ENCODE assay signal across 11 cellular contexts in genomic region chr18:31680836-31681568, GRCh38. TPM values are rescaled to one million over a fixed set of nuclear protein-coding genes. Genes with fewer than 3 reads are reported as not detected.
A peak's percentile ranks its signal among the peaks of the same experiment; 100 is the strongest.
DNase-seq lines count a peak whose midpoint lies in the region; ATAC-seq, FAIRE-seq and TF ChIP-seq lines count a peak whose summit lies in the region.
"Had no signal": no experiment of that assay in that cellular context is flagged by ENCODE, and none has a peak within 500 bp of the region (broad histone marks: within the 10 kb centered on the region; RNA-seq: fewer than 3 reads in every experiment).

No MANE protein-coding gene starts in this region.

- intact Hi-C loops in PC-3 (cut with micrococcal nuclease) (loop anchor here (5.0 kb wide), 1 partner anchor 34 kb away; no protein-coding TSS in a partner anchor), psoas muscle (cut with DNase I) (no loop called here)

- H3K36me3 ChIP-seq in PC-3 (ENCODE audit: low read depth, low read length) (no peaks in the 10 kb centered on the region), iPS-20b (ENCODE audit: insufficient read depth, low read depth, low read length) (no peaks in the 10 kb centered on the region), psoas muscle (ENCODE audit: insufficient read depth in 1 of 2, low read depth in 1 of 2) (no peaks in the 10 kb centered on the region)
- H3K36me3 ChIP-seq: gastrocnemius medialis, right atrium auricular region had no signal

- ATAC-seq in PC-3 (peak; percentile 25; the same call in 1 of the 2 replicates), HG02798 (IDR thresholded peaks at IDR 0.05; ENCODE audit: poor library complexity, unreplicated experiment) (no peak), psoas muscle (no peak), GM21423 (IDR thresholded peaks at IDR 0.05; ENCODE audit: unreplicated experiment) (no peak)
- ATAC-seq: gastrocnemius medialis had no signal

- no peaks in the 10 kb centered on the region for H3F3A ChIP-seq in PC-3 (ENCODE audit: low read length, unreplicated experiment)

- CTCF ChIA-PET in PC-3 (lab: Charles Lee), result no interaction called here

- no peak overlapping the region for H3K4me3 ChIP-seq in PC-3 (ENCODE audit: low read length)
- peak overlapping the region; percentile 16; the same call in 1 of the 2 replicates for H3K4me3 ChIP-seq in iPS-20b (ENCODE audit: low read length)
- H3K4me3 ChIP-seq in psoas muscle, result no peak overlapping the region
- H3K4me3 ChIP-seq: gastrocnemius medialis, right atrium auricular region had no signal

- H3K9ac ChIP-seq in PC-3 (ENCODE audit: low read length) (no peak overlapping the region; the same call in 1 of the 2 replicates), iPS-20b (ENCODE audit: low read depth, low read length) (no peak overlapping the region; the same call in 1 of the 2 replicates)

- BruUV-seq in PC-3 (replicated peaks; lab: Mats Ljungman, UMichigan), result no TSS peak

- H3K4me1 ChIP-seq in PC-3 (ENCODE audit: insufficient read depth, low read length) (peaks cover 38% of the 10 kb centered on the region), iPS-20b (ENCODE audit: insufficient read depth, low read length) (peaks cover 41% of the 10 kb centered on the region), psoas muscle (peaks cover 23% of the 10 kb centered on the region)

- 0 out of 2 replicates have a peak overlapping the region, but pooled peaks have one; percentile 53 for H3K4me2 ChIP-seq in PC-3 (ENCODE audit: low read length)

- peak; percentile 69 for FAIRE-seq in GM18507 (lab: Jason Lieb, UNC)

- H3K9me3 ChIP-seq in PC-3 (ENCODE audit: low read length) (no peaks in the 10 kb centered on the region), iPS-20b (ENCODE audit: insufficient read depth, low read depth, low read length) (no peaks in the 10 kb centered on the region), psoas muscle (no peaks in the 10 kb centered on the region)
- H3K9me3 ChIP-seq: gastrocnemius medialis, right atrium auricular region had no signal

- H3K27ac ChIP-seq in PC-3 (ENCODE audit: low read length) (peak overlapping the region; percentile 90), iPS-20b (ENCODE audit: low read length) (no peak overlapping the region), psoas muscle (no peak overlapping the region)
- H3K27ac ChIP-seq: gastrocnemius medialis, right atrium auricular region had no signal

- no peaks in the 10 kb centered on the region for H4K20me1 ChIP-seq in PC-3 (ENCODE audit: low read length)

- DNase-seq in CD1c-positive myeloid dendritic cell (ENCODE audit: extremely low spot score) (peak; percentile 7), GM18507 (ENCODE audit: extremely low spot score, insufficient read length, low read depth) (no peak), PC-3 (peak; percentile 48), psoas muscle (no peak), anterior cingulate cortex (lab: John Stamatoyannopoulos, UW) (no peak)
- DNase-seq: gastrocnemius medialis; stimulated activated naive CD4-positive, alpha-beta T cell had no signal

- no peaks in the 10 kb centered on the region for H3K9me2 ChIP-seq in PC-3 (replicated peaks; ENCODE audit: low read length)

- no peak for TF ChIP-seq CTCF in PC-3 (conservative IDR thresholded peaks at IDR 0.05; ENCODE audit: low read depth, low read length)
- TF ChIP-seq CTCF in psoas muscle (IDR thresholded peaks at IDR 0.05), result no peak

- POLR2A ChIA-PET in PC-3 (lab: Charles Lee; ENCODE audit: unreplicated experiment), result no interaction called here

- no peaks in the 10 kb centered on the region for H3K79me2 ChIP-seq in PC-3 (ENCODE audit: low read length)

- H2AFZ ChIP-seq in PC-3 (ENCODE audit: low read length), result no peak overlapping the region

- no peaks in the 10 kb centered on the region for H3K27me3 ChIP-seq in PC-3 (ENCODE audit: low read length)
- H3K27me3 ChIP-seq in iPS-20b (ENCODE audit: insufficient read depth, low read length), result peaks cover 7% of the 10 kb centered on the region; the same call in 1 of the 2 replicates
- no peaks in the 10 kb centered on the region for H3K27me3 ChIP-seq in psoas muscle (ENCODE audit: insufficient read depth in 3 of 3, low read length in 2 of 3)
- H3K27me3 ChIP-seq: gastrocnemius medialis, right atrium auricular region had no signal

- WGBS in psoas muscle, 3 donors, result 90 to 91% (median 90%) methylated on average over 2 of the region's 2 CpGs

RNA-seq across cellular contexts. Expression of gene B4GALT6, which starts 3.4 kb away (rescaled TPM):
- total RNA-seq in PC-3 (2014; rRNA removed) (1.4 and 2.4 TPM in 2 replicates), psoas muscle (10 to 100 TPM in 1 of 4 donors, 1 to 10 TPM in 3; 4.1 to 13.3 (median 9.0) TPM)
- 1 to 10 TPM in 2 of 3 donors, under 1 TPM in 1; 0.98 to 6.7 (median 4.0) TPM for polyA plus RNA-seq in psoas muscle

Comparison
In these comparisons a context has a peak if more than half of its experiments do, and no peak if none do; other contexts are left out.
1. DNase-seq: peak in CD1c-positive myeloid dendritic cell (single experiment) and PC-3 (single experiment); none in GM18507 (single experiment), psoas muscle (0 of 2) and anterior cingulate cortex (0 of 58).